Comparison of ENCODE assay signal across 18 cellular contexts in the genomic region with DNA sequence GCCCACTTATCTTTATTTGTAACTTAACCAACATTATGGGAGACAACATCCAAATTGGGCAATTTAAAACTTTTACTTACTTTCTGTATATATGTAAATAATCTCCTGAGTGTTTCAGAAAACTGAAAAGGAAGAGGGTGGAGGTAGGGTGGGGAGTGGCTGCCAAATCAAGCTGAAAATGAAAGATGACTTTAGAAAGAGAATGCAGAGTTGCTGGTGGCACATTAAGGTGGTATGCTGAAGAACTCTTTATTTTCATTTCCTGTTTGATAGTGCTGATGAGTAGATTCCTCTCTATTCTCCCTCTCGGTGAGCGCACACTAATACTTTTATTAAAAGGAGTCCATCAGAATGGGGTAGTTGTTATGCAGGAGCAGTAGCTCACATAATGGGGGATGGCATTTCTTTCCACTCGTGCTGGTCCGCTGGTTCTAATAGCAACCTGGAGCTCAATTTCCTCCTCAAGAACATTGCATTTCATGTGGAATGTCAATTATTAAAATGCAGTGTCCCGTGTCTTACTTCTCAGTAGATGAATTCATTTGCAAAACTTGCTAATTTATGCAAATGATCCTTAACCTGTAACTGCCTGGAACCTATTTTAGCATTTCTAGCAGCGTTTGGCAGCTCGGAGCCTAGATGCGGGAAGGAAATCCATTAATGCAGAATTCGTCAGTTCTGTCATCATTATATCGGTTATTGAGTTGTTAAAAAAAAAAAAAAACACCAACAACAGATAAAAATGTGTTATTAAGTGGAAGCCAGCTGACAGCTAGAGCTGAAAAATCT.
DNase-seq lines count a peak whose midpoint lies in the region; ATAC-seq and TF ChIP-seq lines count a peak whose summit lies in the region.
"Had no signal": no experiment of that assay in that cellular context is flagged by ENCODE, and none has a peak within 500 bp of the region (broad histone marks: within the 10 kb centered on the region; RNA-seq: fewer than 3 reads in every experiment).

No MANE protein-coding gene starts in this region.

- TF ChIP-seq CTCF in KMS-11 (conservative IDR thresholded peaks at IDR 0.05; ENCODE audit: low read depth, low read length) (no peak), colonic mucosa (IDR thresholded peaks at IDR 0.05) (no peak), testis (IDR thresholded peaks at IDR 0.05) (no peak)

- H3K27me3 ChIP-seq in HAP-1 (ENCODE audit: low read depth) (0 out of 2 replicates have a peak, but pooled peaks cover under 1% of the 10 kb centered on the region), KMS-11 (ENCODE audit: insufficient read depth, low read depth) (no peaks in the 10 kb centered on the region), colonic mucosa (no peaks in the 10 kb centered on the region), testis (no peaks in the 10 kb centered on the region)
- H3K27me3 ChIP-seq: BE2C, heart right ventricle, left lung, vagina had no signal

- 86 to 90% methylated on average over 10 of the region's 10 CpGs for WGBS in testis, 2 donors

- DNase-seq in HAP-1 (ENCODE audit: low spot score in 2 of 2), result peak; percentile 26 to 28
- DNase-seq in left kidney (ENCODE audit: low read depth, low spot score), result peak; percentile 64
- no peak for DNase-seq in foreskin melanocyte
- DNase-seq in colonic mucosa, result no peak
- no peak for DNase-seq in activated naive CD4-positive, alpha-beta T cell treated with anti-CD3 and anti-CD28 coated beads, Interleukin-2, amount 50 U/mL, for 16 hours
- no peak for DNase-seq in testis
- DNase-seq: activated naive CD4-positive, alpha-beta T cell treated with anti-CD3 and anti-CD28 coated beads for 36 hours; BE2C; dermis blood vessel endothelial cell; heart right ventricle; left lung; stimulated activated naive CD4-positive, alpha-beta T cell had no signal

- peak overlapping the region; percentile 21; the same call in 1 of the 2 replicates for H2AFZ ChIP-seq in KMS-11 (ENCODE audit: low read depth)
- H2AFZ ChIP-seq: parathyroid adenoma had no signal

- in situ Hi-C loops in HAP-1 (cut with MboI; ENCODE audit: low sequenced_read_pairs), result no loop called here

- no peak overlapping the region for H3K9ac ChIP-seq in KMS-11
- H3K9ac ChIP-seq in colonic mucosa (ENCODE audit: low read depth in 2 of 2, low read length in 2 of 2), result no peak overlapping the region
- H3K9ac ChIP-seq: parathyroid adenoma had no signal

- H3K4me3 ChIP-seq in HAP-1 (no peak overlapping the region), KMS-11 (IDR thresholded peaks at IDR 0.05; ENCODE audit: insufficient read depth, low read depth, low read length) (no peak overlapping the region), colonic mucosa (no peak overlapping the region), testis (no peak overlapping the region)
- H3K4me3 ChIP-seq: heart right ventricle, left lung, vagina had no signal

- H3K27ac ChIP-seq in KMS-11, result peak overlapping the region; percentile 29; the same call in 1 of the 2 replicates
- no peak overlapping the region for H3K27ac ChIP-seq in colonic mucosa
- H3K27ac ChIP-seq in testis, result no peak overlapping the region
- H3K27ac ChIP-seq: heart right ventricle, left lung, parathyroid adenoma had no signal

- H3K36me3 ChIP-seq in HAP-1 (replicated peaks) (no peaks in the 10 kb centered on the region), KMS-11 (ENCODE audit: insufficient read depth) (no peaks in the 10 kb centered on the region), colonic mucosa (no peaks in the 10 kb centered on the region), testis (ENCODE audit: low read depth, missing control alignments) (no peaks in the 10 kb centered on the region)
- H3K36me3 ChIP-seq: BE2C, heart right ventricle, left lung, vagina had no signal

- ATAC-seq in GM18907 (IDR thresholded peaks at IDR 0.05; ENCODE audit: unreplicated experiment), result peak; percentile 70
- ATAC-seq: HCT116, heart right ventricle, HepG2, left lung had no signal

- H4K20me1 ChIP-seq in KMS-11 (ENCODE audit: insufficient read depth), result no peaks in the 10 kb centered on the region

- intact Hi-C loops in colonic mucosa (cut with DNase I), result no loop called here
- intact Hi-C loops in testis (cut with DNase I; ENCODE audit: low total_unique reads), result no loop called here

- no peak for TF ChIP-seq POLR2A in testis (IDR thresholded peaks at IDR 0.05)

- no peaks in the 10 kb centered on the region for H3K79me2 ChIP-seq in KMS-11 (ENCODE audit: insufficient read depth, low read depth)
- H3K79me2 ChIP-seq: parathyroid adenoma had no signal

- peak overlapping the region; percentile 81 for H3K4me2 ChIP-seq in KMS-11

- H3K9me3 ChIP-seq in HAP-1, result no peaks in the 10 kb centered on the region
- H3K9me3 ChIP-seq in colonic mucosa, result no peaks in the 10 kb centered on the region
- no peaks in the 10 kb centered on the region for H3K9me3 ChIP-seq in testis
- H3K9me3 ChIP-seq: BE2C, heart right ventricle, left lung, vagina had no signal

- peaks cover 8% of the 10 kb centered on the region for H3K4me1 ChIP-seq in HAP-1
- H3K4me1 ChIP-seq in KMS-11 (ENCODE audit: low read depth, poor library complexity, severe bottlenecking), result peaks cover 24% of the 10 kb centered on the region
- no peaks in the 10 kb centered on the region for H3K4me1 ChIP-seq in colonic mucosa
- no peaks in the 10 kb centered on the region for H3K4me1 ChIP-seq in testis
- H3K4me1 ChIP-seq: left lung, parathyroid adenoma had no signal

Comparison
In these comparisons a context has a peak if more than half of its experiments do, and no peak if none do; other contexts are left out.
1. DNase-seq: peak in HAP-1 (2 of 2) and left kidney (single experiment); none in foreskin melanocyte (single experiment), colonic mucosa (single experiment), activated naive CD4-positive, alpha-beta T cell treated with anti-CD3 and anti-CD28 coated beads, Interleukin-2, amount 50 U/mL, for 16 hours (single experiment) and testis (single experiment).